In the genomic region with DNA sequence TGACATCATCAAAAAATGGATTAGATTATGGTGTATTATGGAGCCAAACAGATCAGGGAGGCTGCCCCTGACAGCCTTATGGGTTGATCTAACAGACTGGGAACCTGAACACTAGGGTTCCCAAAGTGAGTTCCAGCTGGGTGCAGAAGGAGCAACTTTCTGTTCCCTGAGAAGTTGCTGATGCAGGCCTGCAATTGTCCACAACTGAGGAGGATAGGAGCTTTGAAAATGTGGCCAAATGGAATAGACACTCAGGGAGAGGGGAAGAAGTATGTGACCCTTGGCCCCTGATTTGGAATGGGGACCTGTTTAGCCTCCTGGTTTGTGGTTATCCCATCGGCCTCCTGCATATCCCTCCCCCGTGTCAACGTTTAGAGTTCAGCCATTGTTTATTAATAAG, we compare ENCODE assay signal across 29 cellular contexts.
DNase-seq lines count a peak whose midpoint lies in the region; FAIRE-seq and TF ChIP-seq lines count a peak whose summit lies in the region.
"Had no signal": no experiment of that assay in that cellular context is flagged by ENCODE, and none has a peak within 500 bp of the region (broad histone marks: within the 10 kb centered on the region; RNA-seq: fewer than 3 reads in every experiment).

No MANE protein-coding gene starts in this region.

- intact Hi-C loops in esophagus muscularis mucosa (cut with DNase I) = no loop called here

- H3K4me3 ChIP-seq in esophagus muscularis mucosa = no peak overlapping the region
- H3K4me3 ChIP-seq: A549; BLaER1; BLaER1 treated with 17β-estradiol and CSF1 and Interleukin-3, amounts not matched to agents 10 nM and 100 nM had no signal

- no peak for TF ChIP-seq CTCF in esophagus muscularis mucosa (IDR thresholded peaks at IDR 0.05)

- H3K27ac ChIP-seq in esophagus muscularis mucosa (replicated peaks in 1 of 4) = no peak overlapping the region
- H3K27ac ChIP-seq: 22Rv1; A549; BLaER1; BLaER1 treated with 17β-estradiol and CSF1 and Interleukin-3, amounts not matched to agents 10 nM and 100 nM; C4-2B had no signal

- no peak for TF ChIP-seq EP300 in esophagus muscularis mucosa (IDR thresholded peaks at IDR 0.05)

- 79% methylated on average over 3 of the region's 3 CpGs for WGBS in esophagus muscularis mucosa

- no peaks in the 10 kb centered on the region for H3K9me3 ChIP-seq in esophagus muscularis mucosa
- H3K9me3 ChIP-seq: A549, BE2C, Caco-2 had no signal

- TF ChIP-seq POLR2A in esophagus muscularis mucosa (IDR thresholded peaks at IDR 0.05; ENCODE audit: low read depth) = no peak

- no peak for FAIRE-seq in HTR-8/SVneo (lab: Jason Lieb, UNC)
- FAIRE-seq: A204.1, A549, D721Med had no signal

- H3K27me3 ChIP-seq in esophagus muscularis mucosa = no peaks in the 10 kb centered on the region
- H3K27me3 ChIP-seq: BE2C; BLaER1; BLaER1 treated with 17β-estradiol and CSF1 and Interleukin-3, amounts not matched to agents 10 nM and 100 nM had no signal

- H3K36me3 ChIP-seq in esophagus muscularis mucosa = no peaks in the 10 kb centered on the region
- H3K36me3 ChIP-seq: BE2C; BLaER1; BLaER1 treated with 17β-estradiol and CSF1 and Interleukin-3, amounts not matched to agents 10 nM and 100 nM had no signal

- peak; percentile 55 for DNase-seq in esophagus muscularis mucosa (ENCODE audit: extremely low spot score)
- no peak for DNase-seq in HTR-8/SVneo (ENCODE audit: insufficient read length, low spot score)
- DNase-seq: 8988T; ACHN; AML-193; BE2C; C1 segment of cervical spinal cord; Caco-2; Calu3; CD4-positive, alpha-beta memory T cell; CD4-positive, alpha-beta T cell; CD4-positive, CD25-positive, alpha-beta regulatory T cell; CD8-positive, alpha-beta memory T cell; CD8-positive, alpha-beta T cell; COR-L47; DMS 273 treated with DMSO at 0.1 percent for 48 hours; DMS153; DMS53; DMS79; DMS79 treated with DMSO at 0.1 percent for 48 hours; DND-41; EL had no signal

- H3K4me1 ChIP-seq in esophagus muscularis mucosa = no peaks in the 10 kb centered on the region
- H3K4me1 ChIP-seq: A549, BE2C, Caco-2 had no signal
